1 cellular context compared by ENCODE assay signal in genomic region chr16:57781741-57782606, GRCh38.
A peak's percentile ranks its signal among the peaks of the same experiment; 100 is the strongest.
TF ChIP-seq lines count a peak whose summit lies in the region.

No MANE protein-coding gene starts in this region.

TF ChIP-seq in HepG2, 621 proteins besides CTCF, POLR2A, EP300 and RAD21 (continued from another document and continues in another):
- TF ChIP-seq ZNF407 (CRISPR knock-in tag; IDR thresholded peaks at IDR 0.05; ENCODE audit: not compliant biosample characterization) (no peak), PLRG1 (conservative IDR thresholded peaks at IDR 0.05) (no peak), TCF7 (IDR thresholded peaks at IDR 0.05; ENCODE audit: low read depth) (0 out of 2 replicates have a peak, but pooled peaks have one; percentile 12), TOPORS (CRISPR knock-in tag; IDR thresholded peaks at IDR 0.05) (peak; percentile 64), HDAC6 (IDR thresholded peaks at IDR 0.05; ENCODE audit: low read depth, low read length) (no peak), ZNF12 (CRISPR knock-in tag; IDR thresholded peaks at IDR 0.05) (peak; percentile 75), KLF12 (CRISPR knock-in tag; IDR thresholded peaks at IDR 0.05; ENCODE audit: borderline replicate concordance) (0 out of 2 replicates have a peak, but pooled peaks have one; percentile 67), YEATS4 (CRISPR knock-in tag; IDR thresholded peaks at IDR 0.05; ENCODE audit: borderline replicate concordance) (no peak; the same call in 1 of the 2 replicates), ZC3H13 (CRISPR knock-in tag; IDR thresholded peaks at IDR 0.05) (no peak), SAP130 (CRISPR knock-in tag; IDR thresholded peaks at IDR 0.05; ENCODE audit: low read depth) (peak; percentile 88), PBX3 (CRISPR knock-in tag; IDR thresholded peaks at IDR 0.05; ENCODE audit: borderline replicate concordance) (0 out of 2 replicates have a peak, but pooled peaks have one; percentile 62), NFE2L1 (CRISPR knock-in tag; IDR thresholded peaks at IDR 0.05; ENCODE audit: borderline replicate concordance) (no peak), ZNF296 (CRISPR knock-in tag; conservative IDR thresholded peaks at IDR 0.05) (no peak), TGIF2 (CRISPR knock-in tag; IDR thresholded peaks at IDR 0.05) (0 out of 2 replicates have a peak, but pooled peaks have one; percentile 62), ZNF18 (CRISPR knock-in tag; IDR thresholded peaks at IDR 0.05; ENCODE audit: insufficient replicate concordance) (no peak), DMAP1 (CRISPR knock-in tag; IDR thresholded peaks at IDR 0.05) (peak; percentile 46; the same call in 1 of the 2 replicates), ZNF382 (CRISPR knock-in tag; IDR thresholded peaks at IDR 0.05; ENCODE audit: borderline replicate concordance) (no peak), GABPA (IDR thresholded peaks at IDR 0.05; ENCODE audit: low read depth, low read length) (no peak), GABPA (CRISPR knock-in tag; IDR thresholded peaks at IDR 0.05; ENCODE audit: low read depth) (peak; percentile 71), ZNF879 (CRISPR knock-in tag; IDR thresholded peaks at IDR 0.05) (no peak), ZIK1 (CRISPR knock-in tag; IDR thresholded peaks at IDR 0.05; ENCODE audit: borderline replicate concordance, low read depth) (0 out of 2 replicates have a peak, but pooled peaks have one; percentile 29), NRL (CRISPR knock-in tag; IDR thresholded peaks at IDR 0.05; ENCODE audit: borderline replicate concordance) (no peak), NFATC3 (CRISPR knock-in tag; IDR thresholded peaks at IDR 0.05) (no peak), RBFOX2 (IDR thresholded peaks at IDR 0.05; ENCODE audit: low read depth, low read length) (no peak), ARID4A (CRISPR knock-in tag; IDR thresholded peaks at IDR 0.05; ENCODE audit: borderline replicate concordance) (peak; percentile 58; the same call in 1 of the 2 replicates), ZNF256 (CRISPR knock-in tag; conservative IDR thresholded peaks at IDR 0.05) (0 out of 2 replicates have a peak, but pooled peaks have one; percentile 70), ZNF280B (CRISPR knock-in tag; IDR thresholded peaks at IDR 0.05; ENCODE audit: borderline replicate concordance) (no peak), TFAP4 (IDR thresholded peaks at IDR 0.05; ENCODE audit: borderline replicate concordance, low read depth) (no peak; the same call in 1 of the 2 replicates), ERF (CRISPR knock-in tag; IDR thresholded peaks at IDR 0.05) (no peak; the same call in 1 of the 2 replicates), FOSL2 (CRISPR knock-in tag; IDR thresholded peaks at IDR 0.05) (peak; percentile 75), ZNF431 (CRISPR knock-in tag; IDR thresholded peaks at IDR 0.05; ENCODE audit: borderline replicate concordance, low read depth) (peak; percentile 58; the same call in 1 of the 2 replicates), REXO4 (CRISPR knock-in tag; IDR thresholded peaks at IDR 0.05; ENCODE audit: borderline replicate concordance) (no peak), NONO (IDR thresholded peaks at IDR 0.05) (no peak), NONO (CRISPR knock-in tag; conservative IDR thresholded peaks at IDR 0.05) (no peak; the same call in 1 of the 2 replicates), ZNF83 (CRISPR knock-in tag; IDR thresholded peaks at IDR 0.05; ENCODE audit: borderline replicate concordance) (0 out of 2 replicates have a peak, but pooled peaks have one; percentile 42), PCBP2 (optimal IDR thresholded peaks at IDR 0.05; ENCODE audit: low read depth, low read length, poor library complexity, severe bottlenecking) (no peak), PRDM4 (CRISPR knock-in tag; IDR thresholded peaks at IDR 0.05; ENCODE audit: borderline replicate concordance) (no peak), HIVEP1 (CRISPR knock-in tag; IDR thresholded peaks at IDR 0.05) (no peak), ZNF766 (CRISPR knock-in tag; IDR thresholded peaks at IDR 0.05; ENCODE audit: borderline replicate concordance) (no peak; the same call in 1 of the 2 replicates)
